1 cellular context compared by ENCODE assay signal in genomic region chr9:72538926-72539702, GRCh38.
TF ChIP-seq lines count a peak whose summit lies in the region.

No MANE protein-coding gene starts in this region.

TF ChIP-seq in HCT116, 20 proteins besides CTCF, POLR2A, EP300 and RAD21 (continued from another document):
- TF ChIP-seq MAX (IDR thresholded peaks at IDR 0.05) (no peak), EGR1 (IDR thresholded peaks at IDR 0.05; ENCODE audit: low read depth) (no peak), ATF3 (IDR thresholded peaks at IDR 0.05) (no peak), ZBTB33 (IDR thresholded peaks at IDR 0.05; ENCODE audit: extremely low read depth, insufficient replicate concordance, low read length) (no peak), SP1 (IDR thresholded peaks at IDR 0.05; ENCODE audit: low read depth) (no peak)
